Comparison of ENCODE assay signal across 2 cellular contexts in the genomic region with DNA sequence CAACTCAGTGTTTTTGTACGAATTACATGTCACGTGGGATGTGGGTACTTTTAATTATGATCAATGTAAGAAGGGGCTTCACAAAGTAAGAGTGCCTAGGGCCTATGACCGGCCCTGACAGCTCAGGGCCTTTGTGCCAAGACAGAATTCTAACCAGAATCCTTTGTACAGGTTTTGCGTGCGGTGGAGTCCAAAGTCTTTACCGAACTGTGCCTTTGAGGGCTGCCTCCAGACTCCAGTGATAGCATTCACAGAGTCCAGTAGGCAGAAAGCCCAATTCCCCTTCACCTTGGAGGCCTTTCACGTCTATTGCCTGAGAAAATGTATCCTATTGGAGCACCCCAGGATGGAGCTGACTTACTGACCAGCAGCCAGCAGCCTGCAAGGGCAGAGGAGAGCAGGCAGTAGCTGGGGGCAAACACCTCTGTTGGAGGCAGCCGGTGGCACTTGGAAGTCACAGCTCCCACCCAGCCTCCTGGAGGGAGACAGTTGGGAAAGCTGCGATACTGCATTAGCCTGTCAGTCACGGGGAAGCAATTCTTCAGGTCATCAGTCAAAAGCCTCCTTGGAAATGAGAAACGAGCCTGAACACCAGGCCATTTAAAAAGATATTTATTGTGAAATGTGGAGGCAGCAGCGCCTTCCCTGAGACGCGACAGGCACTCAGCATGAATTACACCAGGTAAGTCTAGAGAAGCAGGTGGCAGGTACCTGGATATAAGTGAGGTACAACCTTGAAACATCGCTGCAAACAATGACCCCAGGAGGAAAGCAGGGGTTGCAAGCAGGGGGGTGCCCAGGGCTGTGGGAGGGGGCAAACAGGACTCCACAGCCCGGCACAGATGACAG.
A peak's percentile ranks its signal among the peaks of the same experiment; 100 is the strongest.
TF ChIP-seq lines count a peak whose summit lies in the region.

No MANE protein-coding gene starts in this region.

TF ChIP-seq in HepG2, 621 proteins besides CTCF, POLR2A, EP300 and RAD21 (continued from another document):
- TF ChIP-seq REXO4 (CRISPR knock-in tag; IDR thresholded peaks at IDR 0.05; ENCODE audit: borderline replicate concordance) (no peak), ZNF121 (CRISPR knock-in tag; IDR thresholded peaks at IDR 0.05) (0 out of 2 replicates have a peak, but pooled peaks have one; percentile 2), ZBTB34 (CRISPR knock-in tag; IDR thresholded peaks at IDR 0.05) (peak; percentile 13; the same call in 1 of the 2 replicates), ZFX (CRISPR knock-in tag; IDR thresholded peaks at IDR 0.05; ENCODE audit: low read depth) (no peak), SOX6 (IDR thresholded peaks at IDR 0.05) (no peak), SOX6 (CRISPR knock-in tag; IDR thresholded peaks at IDR 0.05) (peak; percentile 43; the same call in 1 of the 2 replicates), GZF1 (CRISPR knock-in tag; IDR thresholded peaks at IDR 0.05) (no peak), POGZ (CRISPR knock-in tag; IDR thresholded peaks at IDR 0.05) (peak; percentile 16; the same call in 1 of the 2 replicates), HNF4A (CRISPR knock-in tag; IDR thresholded peaks at IDR 0.05) (peak; percentile 50), HIVEP1 (CRISPR knock-in tag; IDR thresholded peaks at IDR 0.05) (0 out of 2 replicates have a peak, but pooled peaks have one; percentile 48), ZNF563 (CRISPR knock-in tag; IDR thresholded peaks at IDR 0.05) (no peak), PHF20 (CRISPR knock-in tag; IDR thresholded peaks at IDR 0.05) (no peak), ZNF292 (CRISPR knock-in tag; IDR thresholded peaks at IDR 0.05; ENCODE audit: borderline replicate concordance, low read depth) (peak; percentile 55; the same call in 1 of the 2 replicates), ZNF687 (CRISPR knock-in tag; IDR thresholded peaks at IDR 0.05) (peak; percentile 33), SUZ12 (IDR thresholded peaks at IDR 0.05; ENCODE audit: low read depth, low read length) (no peak)
- TF ChIP-seq, protein P1, sequence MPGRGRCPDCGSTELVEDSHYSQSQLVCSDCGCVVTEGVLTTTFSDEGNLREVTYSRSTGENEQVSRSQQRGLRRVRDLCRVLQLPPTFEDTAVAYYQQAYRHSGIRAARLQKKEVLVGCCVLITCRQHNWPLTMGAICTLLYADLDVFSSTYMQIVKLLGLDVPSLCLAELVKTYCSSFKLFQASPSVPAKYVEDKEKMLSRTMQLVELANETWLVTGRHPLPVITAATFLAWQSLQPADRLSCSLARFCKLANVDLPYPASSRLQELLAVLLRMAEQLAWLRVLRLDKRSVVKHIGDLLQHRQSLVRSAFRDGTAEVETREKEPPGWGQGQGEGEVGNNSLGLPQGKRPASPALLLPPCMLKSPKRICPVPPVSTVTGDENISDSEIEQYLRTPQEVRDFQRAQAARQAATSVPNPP (CRISPR knock-in tag; IDR thresholded peaks at IDR 0.05): 0 out of 2 replicates have a peak, but pooled peaks have one; percentile 50
- TF ChIP-seq, protein P2, sequence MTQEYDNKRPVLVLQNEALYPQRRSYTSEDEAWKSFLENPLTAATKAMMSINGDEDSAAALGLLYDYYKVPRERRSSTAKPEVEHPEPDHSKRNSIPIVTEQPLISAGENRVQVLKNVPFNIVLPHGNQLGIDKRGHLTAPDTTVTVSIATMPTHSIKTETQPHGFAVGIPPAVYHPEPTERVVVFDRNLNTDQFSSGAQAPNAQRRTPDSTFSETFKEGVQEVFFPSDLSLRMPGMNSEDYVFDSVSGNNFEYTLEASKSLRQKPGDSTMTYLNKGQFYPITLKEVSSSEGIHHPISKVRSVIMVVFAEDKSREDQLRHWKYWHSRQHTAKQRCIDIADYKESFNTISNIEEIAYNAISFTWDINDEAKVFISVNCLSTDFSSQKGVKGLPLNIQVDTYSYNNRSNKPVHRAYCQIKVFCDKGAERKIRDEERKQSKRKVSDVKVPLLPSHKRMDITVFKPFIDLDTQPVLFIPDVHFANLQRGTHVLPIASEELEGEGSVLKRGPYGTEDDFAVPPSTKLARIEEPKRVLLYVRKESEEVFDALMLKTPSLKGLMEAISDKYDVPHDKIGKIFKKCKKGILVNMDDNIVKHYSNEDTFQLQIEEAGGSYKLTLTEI (CRISPR knock-in tag; conservative IDR thresholded peaks at IDR 0.05): no peak

TF ChIP-seq in GM23338, 12 proteins besides CTCF, POLR2A, EP300 and RAD21 (continued from another document):
- TF ChIP-seq POLR2AphosphoS5 (IDR thresholded peaks at IDR 0.05; ENCODE audit: low read depth) (no peak), EZH2phosphoT487 (IDR thresholded peaks at IDR 0.05; ENCODE audit: unreplicated experiment) (no peak), STAT1 (IDR thresholded peaks at IDR 0.05; ENCODE audit: unreplicated experiment) (no peak), ETS1 (IDR thresholded peaks at IDR 0.05) (no peak), ZNF462 (CRISPR knock-in tag; IDR thresholded peaks at IDR 0.05) (no peak)
